Comparison of ENCODE assay signal across 1 cellular context in genomic region chr2:221447310-221447709, GRCh38.
TF ChIP-seq lines count a peak whose summit lies in the region.

No MANE protein-coding gene starts in this region.

TF ChIP-seq in GM23338, 12 proteins besides CTCF, POLR2A, EP300 and RAD21 (continued from another document):
- no peak for TF ChIP-seq REST (IDR thresholded peaks at IDR 0.05; ENCODE audit: unreplicated experiment)
- no peak for TF ChIP-seq ZNF331 (CRISPR knock-in tag; IDR thresholded peaks at IDR 0.05; ENCODE audit: low read depth)
- no peak for TF ChIP-seq NANOG (IDR thresholded peaks at IDR 0.05; ENCODE audit: borderline replicate concordance)
- no peak for TF ChIP-seq JUNB (IDR thresholded peaks at IDR 0.05; ENCODE audit: unreplicated experiment)
- TF ChIP-seq ZNF462 (CRISPR knock-in tag; IDR thresholded peaks at IDR 0.05), result no peak
- TF ChIP-seq, protein P1, sequence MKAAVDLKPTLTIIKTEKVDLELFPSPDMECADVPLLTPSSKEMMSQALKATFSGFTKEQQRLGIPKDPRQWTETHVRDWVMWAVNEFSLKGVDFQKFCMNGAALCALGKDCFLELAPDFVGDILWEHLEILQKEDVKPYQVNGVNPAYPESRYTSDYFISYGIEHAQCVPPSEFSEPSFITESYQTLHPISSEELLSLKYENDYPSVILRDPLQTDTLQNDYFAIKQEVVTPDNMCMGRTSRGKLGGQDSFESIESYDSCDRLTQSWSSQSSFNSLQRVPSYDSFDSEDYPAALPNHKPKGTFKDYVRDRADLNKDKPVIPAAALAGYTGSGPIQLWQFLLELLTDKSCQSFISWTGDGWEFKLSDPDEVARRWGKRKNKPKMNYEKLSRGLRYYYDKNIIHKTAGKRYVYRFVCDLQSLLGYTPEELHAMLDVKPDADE (IDR thresholded peaks at IDR 0.05), result no peak
- no peak for TF ChIP-seq CREB1 (CRISPR knock-in tag; IDR thresholded peaks at IDR 0.05; ENCODE audit: low read depth)
- no peak for TF ChIP-seq EZH2phosphoT487 (IDR thresholded peaks at IDR 0.05; ENCODE audit: unreplicated experiment)
- no peak for TF ChIP-seq STAT1 (IDR thresholded peaks at IDR 0.05; ENCODE audit: unreplicated experiment)
- TF ChIP-seq POLR2AphosphoS5 (IDR thresholded peaks at IDR 0.05; ENCODE audit: low read depth), result no peak
- TF ChIP-seq EZH2 (IDR thresholded peaks at IDR 0.05; ENCODE audit: low read depth, unreplicated experiment), result no peak
